ENCODE assay signal across 8 cellular contexts in the genomic region with DNA sequence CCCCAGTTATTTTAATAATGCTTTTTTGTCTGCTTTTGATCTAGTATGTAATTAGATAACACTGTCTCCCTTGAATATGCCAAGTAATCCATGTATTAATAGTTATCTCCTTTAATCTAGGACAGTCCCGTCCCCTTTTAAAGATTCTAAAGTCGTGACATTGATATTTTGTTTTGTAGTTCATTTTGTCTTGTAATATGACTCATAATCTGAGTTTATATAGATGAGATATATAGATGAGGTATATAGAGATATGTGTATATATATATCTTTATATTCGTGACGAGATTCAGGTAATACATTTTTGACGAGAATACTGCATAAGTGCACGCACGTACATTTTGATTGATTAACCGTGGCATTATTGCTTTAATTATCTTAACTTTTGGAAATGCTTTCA. TPM values are rescaled to one million over a fixed set of nuclear protein-coding genes. Genes with fewer than 3 reads are reported as not detected.
A peak's percentile ranks its signal among the peaks of the same experiment; 100 is the strongest.
DNase-seq lines count a peak whose midpoint lies in the region; ATAC-seq and TF ChIP-seq lines count a peak whose summit lies in the region.

No MANE protein-coding gene starts in this region.

- TF ChIP-seq CTCF in AG09309 (IDR thresholded peaks at IDR 0.05; ENCODE audit: control insufficient read depth, insufficient read depth, low read depth, low read length, missing control alignments) (no peak), GM10266 (IDR thresholded peaks at IDR 0.05; ENCODE audit: control insufficient read depth, insufficient read depth, low read depth, missing control alignments) (no peak)

- peaks cover 24% of the 10 kb centered on the region for H3K36me3 Mint-ChIP-seq in central memory CD8-positive, alpha-beta T cell (ENCODE audit: insufficient read depth)
- H3K36me3 Mint-ChIP-seq in naive B cell = peaks cover 0 to 10% of the 10 kb centered on the region in 2 donors

- H3K27ac Mint-ChIP-seq in central memory CD8-positive, alpha-beta T cell (ENCODE audit: low read depth) = peak overlapping the region; percentile 100
- H3K27ac Mint-ChIP-seq in naive B cell = peak overlapping the region; percentile 45 to 100 (median 91)

- H3K4me1 Mint-ChIP-seq in central memory CD8-positive, alpha-beta T cell = peaks cover 38% of the 10 kb centered on the region
- peaks cover 22 to 34% (median 33%) of the 10 kb centered on the region in 3 donors for H3K4me1 Mint-ChIP-seq in naive B cell

- no peak for ATAC-seq in central memory CD8-positive, alpha-beta T cell (replicated peaks; ENCODE audit: extremely low read depth, poor library complexity, severe bottlenecking)
- ATAC-seq in naive B cell (ENCODE audit: low read depth in 2 of 2) = no peak
- no peak for ATAC-seq in HG02798 (IDR thresholded peaks at IDR 0.05; ENCODE audit: poor library complexity, unreplicated experiment)
- no peak for ATAC-seq in HG02588 (IDR thresholded peaks at IDR 0.05; ENCODE audit: unreplicated experiment)
- no peak for ATAC-seq in GM18498 (IDR thresholded peaks at IDR 0.05; ENCODE audit: unreplicated experiment)

- peak overlapping the region; percentile 93 for H3K4me3 ChIP-seq in AG09309 (ENCODE audit: control insufficient read depth, low read depth, low read length)
- H3K4me3 ChIP-seq in Jurkat, Clone E6-1 (ENCODE audit: low read length) = peak overlapping the region; percentile 97

- no peaks in the 10 kb centered on the region for H3K27me3 Mint-ChIP-seq in central memory CD8-positive, alpha-beta T cell
- H3K27me3 Mint-ChIP-seq in naive B cell = no peaks in the 10 kb centered on the region

- peak overlapping the region; percentile 99 for H3K4me3 Mint-ChIP-seq in central memory CD8-positive, alpha-beta T cell
- peak overlapping the region; percentile 94 to 100 (median 99) for H3K4me3 Mint-ChIP-seq in naive B cell

- no peak for DNase-seq in AG09309 (ENCODE audit: low read depth)
- no peak for DNase-seq in Jurkat, Clone E6-1 (ENCODE audit: low read depth, low spot score)
- DNase-seq in central memory CD8-positive, alpha-beta T cell (ENCODE audit: low spot score in 2 of 2) = no peak
- DNase-seq in naive B cell = no peak
- DNase-seq in GM10266 (ENCODE audit: extremely low spot score) = no peak

- no peaks in the 10 kb centered on the region for H3K9me3 Mint-ChIP-seq in central memory CD8-positive, alpha-beta T cell
- no peaks in the 10 kb centered on the region for H3K9me3 Mint-ChIP-seq in naive B cell

RNA-seq across cellular contexts. Expression of a gene that starts 1.6 kb away (rescaled TPM):
- 44.5 TPM for polyA plus RNA-seq in Jurkat, Clone E6-1 (2012; ENCODE audit: insufficient read depth, insufficient read length)
- 10 to 100 TPM; 12.9 to 32.6 (median 19.0) TPM for polyA plus RNA-seq in naive B cell (ENCODE audit: low read depth in 6 of 6)
